ENCODE assay signal across 8 cellular contexts in genomic region chr12:88141774-88142609, GRCh38. TPM values are rescaled to one million over a fixed set of nuclear protein-coding genes. Genes with fewer than 3 reads are reported as not detected.
DNase-seq lines count a peak whose midpoint lies in the region; ATAC-seq and TF ChIP-seq lines count a peak whose summit lies in the region.

Gene CEP290 (minus strand): TSS chr12:88142088. CDS start chr12:88141307, 781 bp downstream.
Gene TMTC3 (plus strand): TSS chr12:88142307. CDS start chr12:88148316, 6,009 bp downstream.

- DNase-seq in Calu3: peak; percentile 94
- DNase-seq in NT2/D1 (ENCODE audit: low read depth, low spot score): peak; percentile 99
- DNase-seq in activated CD8-positive, alpha-beta memory T cell treated with anti-CD3 and anti-CD28 coated beads, Interleukin-2, amount 50 U/mL, for 24 hours (ENCODE audit: extremely low read depth): peak; percentile 81
- DNase-seq in endodermal cell: peak; percentile 100
- peak; percentile 100 for DNase-seq in mesendoderm
- peak; percentile 82 for DNase-seq in stimulated activated CD8-positive, alpha-beta memory T cell treated with anti-CD3 and anti-CD28 coated beads, Interleukin-12 subunit alpha, Interleukin-12 subunit beta, amount 100 ng/mL, for 4 hours (ENCODE audit: low read depth)

- H3K4me2 ChIP-seq in mesendoderm (ENCODE audit: low read length): peak within 1 kb of the TSS; percentile 85

- H3K9me3 Mint-ChIP-seq in Calu3 (ENCODE audit: low read depth, unreplicated experiment) (no peaks in the 10 kb centered on the region), endodermal cell (no peaks in the 10 kb centered on the region)

- WGBS in endodermal cell (ENCODE audit: insufficient coverage in 1 of 2, insufficient read length in 1 of 2), 2 experiments: 0% methylated on average over 29 to 49 of the region's 49 CpGs
- WGBS in mesendoderm (ENCODE audit: extremely low coverage, insufficient coverage, low lambda C conversion rate): no CpG with 5 or more reads among the region's 49 CpGs

- H3K36me3 Mint-ChIP-seq in Calu3 (ENCODE audit: insufficient read depth, unreplicated experiment) (peaks cover 20% of the 10 kb centered on the region), endodermal cell (ENCODE audit: low read depth) (peaks cover 9% of the 10 kb centered on the region)

- H3K36me3 ChIP-seq in HUES48 (ENCODE audit: control insufficient read depth, insufficient read depth, low read length) (peaks cover 2% of the 10 kb centered on the region; the same call in 1 of the 2 replicates), NT2/D1 (ENCODE audit: insufficient read depth, insufficient read length, low read length) (peaks cover 20% of the 10 kb centered on the region), endodermal cell (ENCODE audit: control insufficient read depth, insufficient read depth, low read length) (no peaks in the 10 kb centered on the region), mesendoderm (ENCODE audit: control insufficient read depth, insufficient read depth, low read length) (no peaks in the 10 kb centered on the region)

- BruUV-seq in Calu3 (replicated peaks; lab: Mats Ljungman, UMichigan): no TSS peak

- H3K4ac ChIP-seq in mesendoderm (ENCODE audit: low read depth, low read length): no peak within 1 kb of the TSS

- H3K9me3 ChIP-seq in HUES48 (ENCODE audit: control insufficient read depth, insufficient read depth, low read length) (no peaks in the 10 kb centered on the region), NT2/D1 (ENCODE audit: insufficient read depth, low read length) (no peaks in the 10 kb centered on the region), endodermal cell (ENCODE audit: control insufficient read depth, low read length) (no peaks in the 10 kb centered on the region)

- no peaks in the 10 kb centered on the region for H3K79me1 ChIP-seq in mesendoderm (ENCODE audit: low read length)

- ATAC-seq in GM21423 (IDR thresholded peaks at IDR 0.05; ENCODE audit: unreplicated experiment): peak; percentile 94

- H3K27me3 Mint-ChIP-seq in Calu3 (ENCODE audit: unreplicated experiment): no peaks in the 10 kb centered on the region
- H3K27me3 Mint-ChIP-seq in endodermal cell (ENCODE audit: insufficient read depth): no peaks in the 10 kb centered on the region

- H3K4me3 ChIP-seq in HUES48 (ENCODE audit: low read depth, low read length) (peak within 1 kb of the TSS; percentile 89), NT2/D1 (ENCODE audit: insufficient read length, low read depth) (peak within 1 kb of the TSS; percentile 93), endodermal cell (ENCODE audit: low read length) (peak within 1 kb of the TSS; percentile 90), mesendoderm (ENCODE audit: low read length) (peak within 1 kb of the TSS; percentile 97)

- H3K27ac ChIP-seq in HUES48 (ENCODE audit: low read depth, low read length): peak within 1 kb of the TSS; percentile 83
- peak within 1 kb of the TSS; percentile 3 for H3K27ac ChIP-seq in endodermal cell (ENCODE audit: low read depth, low read length)
- peak within 1 kb of the TSS; percentile 81 for H3K27ac ChIP-seq in mesendoderm (ENCODE audit: low read depth, low read length)

- no peak within 1 kb of the TSS for H2BK15ac ChIP-seq in mesendoderm (replicated peaks; ENCODE audit: low read depth)

- peak within 1 kb of the TSS; percentile 62 for H3K9ac ChIP-seq in HUES48 (ENCODE audit: low read depth, low read length)
- peak within 1 kb of the TSS; percentile 84 for H3K9ac ChIP-seq in NT2/D1 (ENCODE audit: insufficient read length, low read depth)
- H3K9ac ChIP-seq in endodermal cell (ENCODE audit: extremely low read depth, low read length, poor library complexity, severe bottlenecking): peak within 1 kb of the TSS; percentile 73
- H3K9ac ChIP-seq in mesendoderm (ENCODE audit: low read length): peak within 1 kb of the TSS; percentile 97

- H4K8ac ChIP-seq in mesendoderm (ENCODE audit: low read depth, low read length): no peak within 1 kb of the TSS

- H3K27ac Mint-ChIP-seq in Calu3 (ENCODE audit: unreplicated experiment): peak within 1 kb of the TSS; percentile 83
- H3K27ac Mint-ChIP-seq in endodermal cell: peak within 1 kb of the TSS; percentile 94

- H3K79me2 ChIP-seq in mesendoderm (ENCODE audit: control insufficient read depth, insufficient read depth, low read length): peaks cover 8% of the 10 kb centered on the region

- peak within 1 kb of the TSS; percentile 92 for H3K4me3 Mint-ChIP-seq in Calu3 (ENCODE audit: low read depth, unreplicated experiment)
- H3K4me3 Mint-ChIP-seq in endodermal cell: peak within 1 kb of the TSS; percentile 94

- H2AK5ac ChIP-seq in mesendoderm (ENCODE audit: low read length): no peak within 1 kb of the TSS

- H2BK120ac ChIP-seq in mesendoderm (ENCODE audit: low read depth, low read length): no peak within 1 kb of the TSS

- H3K4me1 Mint-ChIP-seq in Calu3 (ENCODE audit: low read depth, unreplicated experiment): peaks cover 19% of the 10 kb centered on the region
- peaks cover 30% of the 10 kb centered on the region for H3K4me1 Mint-ChIP-seq in endodermal cell

- H3K23ac ChIP-seq in mesendoderm (ENCODE audit: low read length): no peak within 1 kb of the TSS

- H4K5ac ChIP-seq in mesendoderm (ENCODE audit: low read length): no peak within 1 kb of the TSS

- TF ChIP-seq CTCF in Calu3 (IDR thresholded peaks at IDR 0.05; ENCODE audit: unreplicated experiment) (no peak), endodermal cell (conservative IDR thresholded peaks at IDR 0.05) (no peak)

- peak within 1 kb of the TSS; percentile 76 for H2BK5ac ChIP-seq in mesendoderm (ENCODE audit: low read length)

- CTCF ChIA-PET in Calu3 (lab: Charles Lee): interaction anchor here (1.0 kb wide), 2 partner anchors 251 to 438 kb away, joined by 3 to 5 read pairs; partner anchors contain the start of gene KITLG

- intact Hi-C loops in Calu3 (cut with micrococcal nuclease; ENCODE audit: unreplicated experiment): no loop called here

- peak within 1 kb of the TSS; percentile 96 for H3K56ac ChIP-seq in mesendoderm (ENCODE audit: low read length)

- H3K4me1 ChIP-seq in HUES48 (ENCODE audit: control insufficient read depth, insufficient read depth, low read length): peaks cover 37% of the 10 kb centered on the region
- no peaks in the 10 kb centered on the region for H3K4me1 ChIP-seq in NT2/D1 (ENCODE audit: insufficient read depth, insufficient read length)
- no peaks in the 10 kb centered on the region for H3K4me1 ChIP-seq in endodermal cell (ENCODE audit: control insufficient read depth, insufficient read depth, low read length)
- peaks cover 1% of the 10 kb centered on the region for H3K4me1 ChIP-seq in mesendoderm (ENCODE audit: control insufficient read depth, low read depth, low read length)

- H3K27me3 ChIP-seq in HUES48 (ENCODE audit: control insufficient read depth, insufficient read depth, low read length): no peaks in the 10 kb centered on the region
- H3K27me3 ChIP-seq in NT2/D1 (ENCODE audit: insufficient read depth, insufficient read length): no peaks in the 10 kb centered on the region
- no peaks in the 10 kb centered on the region for H3K27me3 ChIP-seq in endodermal cell (ENCODE audit: control insufficient read depth, insufficient read depth, low read length, poor library complexity, severe bottlenecking)
- H3K27me3 ChIP-seq in mesendoderm (ENCODE audit: insufficient read depth, low read length, poor library complexity): no peaks in the 10 kb centered on the region

- peak within 1 kb of the TSS; percentile 71 for H3K18ac ChIP-seq in mesendoderm (ENCODE audit: low read length)

RNA-seq across cellular contexts. Expression of gene CEP290, which starts in this region (rescaled TPM):
- 14.1 and 18.8 TPM in 2 replicates for total RNA-seq in Calu3 (2022)
- 10 to 100 TPM; 19.1 to 34.8 TPM for total RNA-seq in endodermal cell
- polyA plus RNA-seq in endodermal cell (2013, experiment 1 of 2): 14.2 TPM
- 16.1 TPM for polyA plus RNA-seq in endodermal cell (2013, experiment 2 of 2)
- 5.9 TPM for polyA plus RNA-seq in mesendoderm (2013, experiment 1 of 2)
- polyA plus RNA-seq in mesendoderm (2013, experiment 2 of 2): 7.0 TPM

RNA-seq across cellular contexts. Expression of gene TMTC3, which starts in this region (rescaled TPM):
- 24.5 and 30.8 TPM in 2 replicates for total RNA-seq in Calu3 (2022)
- 10 to 100 TPM; 49.8 to 52.9 TPM for total RNA-seq in endodermal cell
- polyA plus RNA-seq in endodermal cell (2013, experiment 1 of 2): 11.8 TPM
- 12.2 TPM for polyA plus RNA-seq in endodermal cell (2013, experiment 2 of 2)
- 27.4 TPM for polyA plus RNA-seq in mesendoderm (2013, experiment 1 of 2)
- 26.9 TPM for polyA plus RNA-seq in mesendoderm (2013, experiment 2 of 2)

Comparison
In these comparisons a context has a peak if more than half of its experiments do, and no peak if none do; other contexts are left out.
1. Peak in every context shown above with its lines: DNase-seq, ATAC-seq, H3K4me3 ChIP-seq and H3K27ac ChIP-seq.
2. H3K27ac ChIP-seq: peak in every context shown above with its lines; median percentile 83 in HUES48; 81 in mesendoderm; 3 in endodermal cell.